In the genomic region with DNA sequence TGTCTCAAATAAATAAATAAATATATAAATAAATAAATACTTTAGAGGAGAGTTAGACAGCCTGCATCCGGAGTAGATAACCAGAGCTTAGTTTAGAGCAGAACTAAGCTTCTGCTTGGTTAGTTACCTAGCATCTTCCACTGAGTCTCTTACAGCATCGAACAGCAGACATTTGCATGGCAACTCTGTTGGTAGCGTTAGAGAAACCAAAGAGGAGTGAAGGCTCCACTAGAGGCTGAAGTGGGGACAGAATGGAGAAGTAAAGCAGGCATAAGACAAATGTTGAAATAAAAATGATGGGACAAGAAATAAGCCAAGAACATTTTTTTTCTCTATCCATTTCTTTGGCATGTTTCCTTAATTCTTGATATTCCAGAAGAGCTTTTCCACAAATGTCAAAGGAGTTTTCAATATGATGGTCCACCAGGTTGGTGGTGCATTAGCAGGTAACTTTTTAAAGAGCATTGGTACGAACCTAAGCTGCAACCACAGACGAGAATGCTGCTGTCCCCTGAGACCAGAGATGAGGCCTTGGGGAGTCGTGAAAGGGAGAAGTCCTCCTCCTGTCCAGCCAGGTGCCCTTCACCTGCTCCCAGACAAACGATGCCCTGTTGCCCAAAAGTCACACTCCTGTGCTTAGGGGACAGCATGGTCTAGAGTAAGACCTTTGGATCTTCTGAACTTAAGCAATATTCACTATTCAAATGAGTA, we compare ENCODE assay signal across 12 cellular contexts.
DNase-seq lines count a peak whose midpoint lies in the region; ATAC-seq and TF ChIP-seq lines count a peak whose summit lies in the region.
"Had no signal": no experiment of that assay in that cellular context is flagged by ENCODE, and none has a peak within 500 bp of the region (broad histone marks: within the 10 kb centered on the region; RNA-seq: fewer than 3 reads in every experiment).

No MANE protein-coding gene starts in this region.

- H3K27me3 ChIP-seq in neuronal stem cell (ENCODE audit: control insufficient read depth in 3 of 3, insufficient read depth in 3 of 3, low read depth in 1 of 3, low read length in 3 of 3) (no peaks in the 10 kb centered on the region), mesenchymal stem cell (ENCODE audit: control insufficient read depth in 1 of 2, insufficient read depth in 1 of 2, low read length in 2 of 2) (peaks cover 3 to 10% of the 10 kb centered on the region in 2 experiments)

- peaks cover 0 to 3% of the 10 kb centered on the region in 2 donors for H3K4me1 ChIP-seq in neuronal stem cell (ENCODE audit: control insufficient read depth in 2 of 2, insufficient read depth in 1 of 2, low read depth in 1 of 2, low read length in 2 of 2)
- no peaks in the 10 kb centered on the region for H3K4me1 ChIP-seq in mesenchymal stem cell (ENCODE audit: control insufficient read depth, insufficient read depth, low read depth, low read length)
- H3K4me1 ChIP-seq: Caco-2 had no signal

- H3K14ac ChIP-seq in neuronal stem cell (ENCODE audit: low read length) (no peak overlapping the region), mesenchymal stem cell (ENCODE audit: low read length in 2 of 2) (no peak overlapping the region)

- H3K18ac ChIP-seq in neuronal stem cell (ENCODE audit: low read length) (peak overlapping the region; percentile 41), mesenchymal stem cell (ENCODE audit: low read depth in 1 of 2, low read length in 2 of 2) (no peak overlapping the region)

- H3K27me3 Mint-ChIP-seq in IgD-negative memory B cell (no peaks in the 10 kb centered on the region), activated B cell treated with CpG ODN at 0.5 μM for 24 hours (no peaks in the 10 kb centered on the region)

- POLR2A ChIA-PET in activated B cell treated with CpG ODN at 0.5 μM for 24 hours (lab: Charles Lee) = interaction anchor here (1.2 kb wide), 1 partner anchor 34 kb away, joined by 3 read pairs; no protein-coding TSS in a partner anchor

- H3K27ac Mint-ChIP-seq in IgD-negative memory B cell = peak overlapping the region in 1 of 3 donors; percentile 21
- peak overlapping the region; percentile 59 for H3K27ac Mint-ChIP-seq in activated B cell treated with CpG ODN at 0.5 μM for 24 hours
- H3K27ac Mint-ChIP-seq: CD4-positive, alpha-beta T cell; GM23338 had no signal

- no peak overlapping the region for H3K4ac ChIP-seq in neuronal stem cell (ENCODE audit: low read length)
- H3K4ac ChIP-seq in mesenchymal stem cell (ENCODE audit: low read depth in 1 of 2, low read length in 2 of 2) = no peak overlapping the region

- H3K9ac ChIP-seq in neuronal stem cell (ENCODE audit: low read depth, low read length, poor library complexity) = no peak overlapping the region
- H3K9ac ChIP-seq in mesenchymal stem cell (ENCODE audit: low read length) = no peak overlapping the region

- H3K4me3 ChIP-seq in neuronal stem cell (ENCODE audit: low read length in 2 of 2) (no peak overlapping the region), mesenchymal stem cell (ENCODE audit: insufficient read depth in 1 of 2, low read depth in 1 of 2, low read length in 2 of 2) (no peak overlapping the region)
- H3K4me3 ChIP-seq: GM23338 had no signal

- ATAC-seq in activated B cell treated with CpG ODN at 0.5 μM for 24 hours (ENCODE audit: low read depth) (peak; percentile 89), HG02571 (IDR thresholded peaks at IDR 0.05; ENCODE audit: unreplicated experiment) (no peak)
- ATAC-seq: GM23338, HepG2 had no signal

- H2AK5ac ChIP-seq in neuronal stem cell (ENCODE audit: low read depth, low read length) (no peak overlapping the region), mesenchymal stem cell (ENCODE audit: low read length, severe bottlenecking) (no peak overlapping the region)

- intact Hi-C loops in activated B cell treated with CpG ODN at 0.5 μM for 24 hours (cut with micrococcal nuclease) = loop anchor here (2.0 kb wide), 1 partner anchor 15 kb away; no protein-coding TSS in a partner anchor

- H3K4me1 Mint-ChIP-seq in IgD-negative memory B cell = peaks cover 11 to 16% (median 14%) of the 10 kb centered on the region in 3 donors
- peaks cover 18% of the 10 kb centered on the region for H3K4me1 Mint-ChIP-seq in activated B cell treated with CpG ODN at 0.5 μM for 24 hours
- H3K4me1 Mint-ChIP-seq: GM23338 had no signal

- H3K4me3 Mint-ChIP-seq in IgD-negative memory B cell = peak overlapping the region; percentile 8 to 71 (median 21)
- peak overlapping the region; percentile 55 for H3K4me3 Mint-ChIP-seq in activated B cell treated with CpG ODN at 0.5 μM for 24 hours
- H3K4me3 Mint-ChIP-seq: CD4-positive, alpha-beta T cell; GM23338 had no signal

- DNase-seq in activated B cell treated with CpG ODN at 0.5 μM for 24 hours = no peak
- no peak for DNase-seq in neuronal stem cell (ENCODE audit: low spot score)
- DNase-seq in mesenchymal stem cell = no peak
- DNase-seq in ACHN = no peak
- DNase-seq: Caco-2; CD4-positive, alpha-beta T cell; HCEC 1CT had no signal

- H4K8ac ChIP-seq in neuronal stem cell (ENCODE audit: low read depth, low read length) (no peak overlapping the region), mesenchymal stem cell (ENCODE audit: low read length) (no peak overlapping the region)

- H2BK5ac ChIP-seq in neuronal stem cell (ENCODE audit: low read length) (no peak overlapping the region), mesenchymal stem cell (ENCODE audit: low read depth, low read length, poor library complexity, severe bottlenecking) (no peak overlapping the region)

- H2AFZ ChIP-seq in neuronal stem cell (ENCODE audit: low read length) (no peak overlapping the region), mesenchymal stem cell (ENCODE audit: low read depth, low read length) (no peak overlapping the region)
- H2AFZ ChIP-seq: GM23338 had no signal

- H3K36me3 Mint-ChIP-seq in IgD-negative memory B cell = peaks cover 2% of the 10 kb centered on the region
- H3K36me3 Mint-ChIP-seq in activated B cell treated with CpG ODN at 0.5 μM for 24 hours (ENCODE audit: low read depth) = no peaks in the 10 kb centered on the region

- H3K36me3 ChIP-seq in neuronal stem cell (replicated peaks in 1 of 2; ENCODE audit: control insufficient read depth in 2 of 2, insufficient read depth in 2 of 2, low read length in 2 of 2) = no peaks in the 10 kb centered on the region
- H3K36me3 ChIP-seq in mesenchymal stem cell (ENCODE audit: control insufficient read depth in 1 of 2, insufficient read depth in 2 of 2, low read depth in 1 of 2, low read length in 2 of 2) = no peaks in the 10 kb centered on the region

- no CpG with 5 or more reads among the region's 7 CpGs for WGBS in neuronal stem cell (ENCODE audit: extremely low coverage in 2 of 2, insufficient read length in 2 of 2, insufficient replicate concordance in 1 of 2), 2 donors
- 82% methylated on average over 6 of the region's 7 CpGs for WGBS in mesenchymal stem cell

- H3K23ac ChIP-seq in neuronal stem cell (ENCODE audit: low read depth, low read length, poor library complexity) (no peak overlapping the region), mesenchymal stem cell (ENCODE audit: low read length in 2 of 2) (no peak overlapping the region)

- no peak for TF ChIP-seq CTCF in activated B cell treated with CpG ODN at 0.5 μM for 24 hours (IDR thresholded peaks at IDR 0.05)

- H3K9me3 Mint-ChIP-seq in IgD-negative memory B cell = no peaks in the 10 kb centered on the region
- no peaks in the 10 kb centered on the region for H3K9me3 Mint-ChIP-seq in activated B cell treated with CpG ODN at 0.5 μM for 24 hours
- H3K9me3 Mint-ChIP-seq: CD4-positive, alpha-beta T cell; GM23338 had no signal

- H3K4me2 ChIP-seq in neuronal stem cell (ENCODE audit: insufficient read depth, low read length, poor library complexity, severe bottlenecking) (no peak overlapping the region), mesenchymal stem cell (ENCODE audit: low read length, poor library complexity, severe bottlenecking) (no peak overlapping the region)
- H3K4me2 ChIP-seq: GM23338 had no signal

- H2BK120ac ChIP-seq in neuronal stem cell (ENCODE audit: low read depth, low read length) (no peak overlapping the region), mesenchymal stem cell (ENCODE audit: low read depth, low read length) (no peak overlapping the region)

- no peak overlapping the region for H2BK12ac ChIP-seq in neuronal stem cell (ENCODE audit: low read length)
- no peak overlapping the region for H2BK12ac ChIP-seq in mesenchymal stem cell (ENCODE audit: low read length in 2 of 2)

- H4K91ac ChIP-seq in neuronal stem cell (ENCODE audit: low read depth, low read length, poor library complexity) = no peak overlapping the region
- no peak overlapping the region for H4K91ac ChIP-seq in mesenchymal stem cell (ENCODE audit: low read length)

- no peaks in the 10 kb centered on the region for H3K79me1 ChIP-seq in neuronal stem cell (ENCODE audit: low read depth, low read length)
- H3K79me1 ChIP-seq in mesenchymal stem cell (replicated peaks; ENCODE audit: low read length, poor library complexity, severe bottlenecking) = no peaks in the 10 kb centered on the region

- CTCF ChIA-PET in activated B cell treated with CpG ODN at 0.5 μM for 24 hours (lab: Charles Lee) = interaction anchor here (1.3 to 1.7 kb wide), 2 partner anchors 22 to 61 kb away, joined by 3 to 4 read pairs; no protein-coding TSS in a partner anchor

- H3K9me3 ChIP-seq in neuronal stem cell (replicated peaks in 1 of 2; ENCODE audit: control insufficient read depth in 2 of 2, insufficient read depth in 1 of 2, low read depth in 1 of 2, low read length in 2 of 2) = no peaks in the 10 kb centered on the region
- no peaks in the 10 kb centered on the region for H3K9me3 ChIP-seq in mesenchymal stem cell (ENCODE audit: control insufficient read depth, low read length)
- H3K9me3 ChIP-seq: Caco-2 had no signal

- in situ Hi-C loops in ACHN (cut with HindIII; ENCODE audit: low pct_ligation_motif_present, low pct_unique_long_range_greater_than_20kb, low sequenced_read_pairs) = no loop called here

- H3K27ac ChIP-seq in neuronal stem cell (replicated peaks; ENCODE audit: low read length) (no peak overlapping the region), mesenchymal stem cell (ENCODE audit: low read length, poor library complexity, severe bottlenecking) (no peak overlapping the region)
- H3K27ac ChIP-seq: C4-2B had no signal

- H2BK15ac ChIP-seq in neuronal stem cell (ENCODE audit: low read length) = no peak overlapping the region
- H2BK15ac ChIP-seq in mesenchymal stem cell (ENCODE audit: low read depth, poor library complexity, severe bottlenecking) = no peak overlapping the region
